3 cellular contexts compared by ENCODE assay signal in genomic region chr10:28418069-28418468, GRCh38.
"Had no signal": no experiment of that assay in that cellular context is flagged by ENCODE, and none has a peak within 500 bp of the region (broad histone marks: within the 10 kb centered on the region; RNA-seq: fewer than 3 reads in every experiment).

No MANE protein-coding gene starts in this region.

- ATAC-seq: GM12878 had no signal

- H3K4me3 ChIP-seq: GM12878 had no signal

- DNase-seq: GDM1, GF-D8 had no signal
